ENCODE assay signal across 11 cellular contexts in the genomic region with DNA sequence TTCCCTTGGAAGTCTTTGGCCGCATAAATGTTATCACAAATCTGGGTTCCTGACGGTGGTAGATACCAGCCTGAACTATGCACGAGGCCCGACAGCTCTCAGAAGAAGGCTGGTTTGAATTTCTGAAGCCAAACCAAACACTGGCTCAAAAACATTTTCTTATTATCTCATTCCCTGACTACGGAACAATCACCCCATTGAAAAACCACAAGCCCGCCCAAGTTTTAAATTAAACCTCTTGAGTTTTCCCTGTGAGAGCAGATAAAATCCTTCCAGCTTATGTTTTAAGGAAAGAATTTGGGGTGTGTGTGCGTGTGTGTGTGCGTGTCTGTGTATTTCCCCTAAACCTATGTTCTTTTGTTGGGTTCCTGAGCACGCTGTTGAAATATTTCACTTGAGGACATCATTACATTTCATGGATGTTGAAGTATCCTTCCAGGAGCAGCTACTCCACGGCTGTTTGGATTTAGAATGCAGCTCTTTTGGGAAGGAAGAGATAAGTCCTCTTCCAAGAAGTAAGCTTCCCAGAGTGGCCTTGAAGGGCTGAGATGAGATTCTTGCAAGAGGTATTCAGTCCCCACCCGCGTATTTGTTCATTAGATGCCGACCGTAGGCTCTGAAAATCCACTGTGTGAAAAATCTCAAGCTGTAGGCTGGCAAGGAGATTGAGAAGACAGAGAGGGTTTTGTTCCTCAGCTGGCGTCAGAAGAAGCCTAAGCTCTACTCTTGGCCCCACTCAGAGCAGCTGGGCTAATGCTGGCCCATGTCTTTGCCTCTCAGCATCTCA.
DNase-seq lines count a peak whose midpoint lies in the region; ATAC-seq and TF ChIP-seq lines count a peak whose summit lies in the region.
"Had no signal": no experiment of that assay in that cellular context is flagged by ENCODE, and none has a peak within 500 bp of the region (broad histone marks: within the 10 kb centered on the region; RNA-seq: fewer than 3 reads in every experiment).

No MANE protein-coding gene starts in this region.

- H3K9me2 ChIP-seq in Karpas-422 (replicated peaks; ENCODE audit: insufficient read depth, low read length), result no peaks in the 10 kb centered on the region

- no peak overlapping the region for H2AFZ ChIP-seq in Karpas-422 (ENCODE audit: low read length)

- no peak overlapping the region for H3K4me2 ChIP-seq in Karpas-422 (ENCODE audit: low read depth, low read length, poor library complexity, severe bottlenecking)

- H3K9me3 ChIP-seq in Karpas-422 (ENCODE audit: low read length), result no peaks in the 10 kb centered on the region

- ATAC-seq in Right ventricle myocardium superior (ENCODE audit: poor library complexity), result peak; percentile 40
- ATAC-seq in HG02623 (IDR thresholded peaks at IDR 0.05; ENCODE audit: unreplicated experiment), result no peak
- ATAC-seq in GM21381 (IDR thresholded peaks at IDR 0.05; ENCODE audit: unreplicated experiment), result no peak

- intact Hi-C loops in Right ventricle myocardium superior (cut with DNase I), result no loop called here

- H3K27ac ChIP-seq in Karpas-422 (ENCODE audit: low read length), result no peak overlapping the region
- H3K27ac ChIP-seq: HL-60 had no signal

- H3K27me3 ChIP-seq in Karpas-422 (ENCODE audit: low read length), result no peaks in the 10 kb centered on the region

- no peaks in the 10 kb centered on the region for H3K36me3 ChIP-seq in Karpas-422 (ENCODE audit: insufficient read depth, low read length)

- peaks cover 12% of the 10 kb centered on the region for H3K4me1 ChIP-seq in Karpas-422 (ENCODE audit: low read length)

- no peaks in the 10 kb centered on the region for H4K20me1 ChIP-seq in Karpas-422 (ENCODE audit: insufficient read depth, low read depth, low read length)

- no peaks in the 10 kb centered on the region for H3K79me2 ChIP-seq in Karpas-422 (ENCODE audit: low read length)

- H3K4me3 ChIP-seq in AG10803 (ENCODE audit: low read length) (no peak overlapping the region), Karpas-422 (ENCODE audit: low read length) (no peak overlapping the region)

- H3K4me1 Mint-ChIP-seq in osteocyte (ENCODE audit: unreplicated experiment), result peaks cover 35% of the 10 kb centered on the region

- H3K27ac Mint-ChIP-seq in osteocyte (ENCODE audit: unreplicated experiment), result peak overlapping the region; percentile 16

- no peaks in the 10 kb centered on the region for H3K36me3 Mint-ChIP-seq in osteocyte (ENCODE audit: unreplicated experiment)

- H3K27me3 Mint-ChIP-seq in osteocyte (ENCODE audit: unreplicated experiment), result no peaks in the 10 kb centered on the region

- no peaks in the 10 kb centered on the region for H3K9me3 Mint-ChIP-seq in osteocyte (ENCODE audit: unreplicated experiment)

- H3K4me3 Mint-ChIP-seq in osteocyte (ENCODE audit: unreplicated experiment), result no peak overlapping the region

- DNase-seq in AG10803 (ENCODE audit: low read depth), result peak; percentile 77
- peak; percentile 80 for DNase-seq in amniotic epithelial cell (ENCODE audit: low read depth)
- peak; percentile 43 for DNase-seq in Right ventricle myocardium superior
- DNase-seq in osteocyte (ENCODE audit: extremely low spot score, unreplicated experiment), result no peak
- DNase-seq in NCI-H226, result no peak
- no peak for DNase-seq in Karpas-422
- DNase-seq: NCI-H1092 treated with DMSO at 0.1 percent for 48 hours; stimulated activated CD4-positive, alpha-beta T cell treated with anti-CD3 and anti-CD28 coated beads, Interleukin-2, amount 100 ng/mL, for 24 hours had no signal

- no peak overlapping the region for H3K9ac ChIP-seq in Karpas-422 (ENCODE audit: low read length)

- 0 out of 2 replicates have a peak, but pooled peaks have one; percentile 4 for TF ChIP-seq CTCF in AG10803 (conservative IDR thresholded peaks at IDR 0.05; ENCODE audit: low read length)
- no peak for TF ChIP-seq CTCF in osteocyte (IDR thresholded peaks at IDR 0.05)

Comparison
In these comparisons a context has a peak if more than half of its experiments do, and no peak if none do; other contexts are left out.
1. DNase-seq: peak in AG10803 (single experiment), amniotic epithelial cell (single experiment) and Right ventricle myocardium superior (single experiment); none in osteocyte (single experiment), NCI-H226 (single experiment) and Karpas-422 (single experiment).